ENCODE assay signal across 6 cellular contexts in the genomic region with DNA sequence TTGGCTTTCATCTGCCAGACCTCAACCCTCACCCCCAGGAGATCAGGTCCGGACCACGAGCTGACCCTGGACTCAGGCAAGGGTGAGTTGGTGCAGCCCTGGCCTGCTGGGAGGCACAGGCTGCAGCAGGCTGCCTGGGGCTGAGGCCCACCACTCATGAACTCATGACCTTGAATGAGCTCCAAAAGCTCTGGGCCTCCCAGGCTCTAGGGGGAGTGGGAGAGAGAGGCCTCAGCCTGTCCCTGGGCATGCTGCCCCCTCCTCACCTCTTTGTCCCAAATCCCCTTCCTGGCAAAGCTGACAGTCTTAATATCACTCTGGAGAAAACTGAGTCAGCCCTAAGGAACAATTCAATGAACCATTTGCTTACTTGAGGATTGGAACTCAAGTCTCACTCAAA.
DNase-seq lines count a peak whose midpoint lies in the region; ATAC-seq, FAIRE-seq and TF ChIP-seq lines count a peak whose summit lies in the region.
"Not testable (repeated sequence)": the region's sequence is repeated elsewhere in the genome, so short reads cannot be mapped to it uniquely, and the experiment has no call there.

No MANE protein-coding gene starts in this region.

- not testable (repeated sequence) for TF ChIP-seq POLR2A in K562 (conservative IDR thresholded peaks at IDR 0.05); HepG2 (IDR thresholded peaks at IDR 0.05; ENCODE audit: insufficient read depth in 1 of 2, low read depth in 2 of 2, low read length in 2 of 2)

- not testable (repeated sequence) for H2AFZ ChIP-seq in DND-41 (ENCODE audit: low read depth, low read length); GM23338; K562 (ENCODE audit: low read depth, low read length); HepG2 (ENCODE audit: low read length)

- WGBS in K562 (ENCODE audit: insufficient coverage, low coverage, missing lambda C conversion rate), result no CpG with 5 or more reads among the region's 2 CpGs
- WGBS in HepG2 (ENCODE audit: low lambda C conversion rate), result no CpG with 5 or more reads among the region's 2 CpGs

- POLR2A ChIA-PET in Panc1 (lab: Charles Lee); WTC11 (lab: Charles Lee); K562 (lab: Yijun Ruan, JAX); HepG2 (lab: Yijun Ruan, JAX): not testable (repeated sequence)

- TF ChIP-seq CTCF in DND-41 (IDR thresholded peaks at IDR 0.05; ENCODE audit: borderline replicate concordance, extremely low read depth, low read length, poor library complexity, severe bottlenecking); GM23338 (conservative IDR thresholded peaks at IDR 0.05; ENCODE audit: low read depth in 2 of 2); Panc1 (IDR thresholded peaks at IDR 0.05); WTC11 (IDR thresholded peaks at IDR 0.05); K562 (IDR thresholded peaks at IDR 0.05 in 2 of 3, conservative IDR thresholded peaks at IDR 0.05 in 1 of 3; ENCODE audit: insufficient read depth in 2 of 3, low read depth in 1 of 3, low read length in 3 of 3); HepG2 (CRISPR knock-in tag; IDR thresholded peaks at IDR 0.05): not testable (repeated sequence)

- not testable (repeated sequence) for TF ChIP-seq EP300 in K562 (IDR thresholded peaks at IDR 0.05; ENCODE audit: low read length); HepG2 (IDR thresholded peaks at IDR 0.05; ENCODE audit: low read depth in 2 of 2, low read length in 2 of 2); HepG2 (CRISPR knock-in tag; IDR thresholded peaks at IDR 0.05; ENCODE audit: borderline replicate concordance)

- H3K4me1 Mint-ChIP-seq in GM23338, WTC11: not testable (repeated sequence)

- CTCF ChIA-PET in Panc1 (lab: Charles Lee); WTC11 (lab: Charles Lee); K562 (lab: Yijun Ruan, JAX; ENCODE audit: low intra/inter-chr PET ratio); HepG2 (lab: Yijun Ruan, JAX; ENCODE audit: low intra/inter-chr PET ratio, low total read pairs): not testable (repeated sequence)

- not testable (repeated sequence) for H3K4me3 ChIP-seq in DND-41 (ENCODE audit: low read depth in 1 of 2, low read length in 2 of 2); GM23338; Panc1 (ENCODE audit: low read depth in 2 of 2, low read length in 2 of 2); K562; HepG2 (replicated peaks in 1 of 3; ENCODE audit: insufficient read depth in 1 of 3, low read depth in 2 of 3, low read length in 3 of 3)

- not testable (repeated sequence) for H3K9me1 ChIP-seq in K562 (ENCODE audit: control insufficient read depth, insufficient read depth, low read length)

- not testable (repeated sequence) for H3K27me3 ChIP-seq in DND-41 (ENCODE audit: insufficient read depth, low read length, poor library complexity); GM23338 (ENCODE audit: insufficient read depth); Panc1 (ENCODE audit: control insufficient read depth, insufficient read depth, low read length); K562 (ENCODE audit: control insufficient read depth in 2 of 2, insufficient read depth in 2 of 2, low read length in 2 of 2); HepG2 (ENCODE audit: control insufficient read depth in 1 of 2, insufficient read depth in 2 of 2, low read length in 2 of 2)

- not testable (repeated sequence) for H3K9me3 ChIP-seq in DND-41 (ENCODE audit: insufficient read depth, low read length, severe bottlenecking); Panc1 (ENCODE audit: control insufficient read depth, insufficient read depth, low read depth, low read length); K562 (replicated peaks; ENCODE audit: control insufficient read depth, insufficient read depth, low read depth, low read length); HepG2 (ENCODE audit: low read length)

- not testable (repeated sequence) for H3K4me2 ChIP-seq in DND-41 (ENCODE audit: insufficient read depth, low read length); GM23338; K562 (ENCODE audit: insufficient read depth, low read length); HepG2 (ENCODE audit: low read depth, low read length)

- not testable (repeated sequence) for TF ChIP-seq RAD21 in K562 (CRISPR knock-in tag; conservative IDR thresholded peaks at IDR 0.05 in 1 of 2, IDR thresholded peaks at IDR 0.05 in 1 of 2); HepG2 (CRISPR knock-in tag; IDR thresholded peaks at IDR 0.05)

- not testable (repeated sequence) for H3K27ac Mint-ChIP-seq in GM23338, WTC11

- not testable (repeated sequence) for H3K27ac ChIP-seq in DND-41 (ENCODE audit: low read length); GM23338 (ENCODE audit: low read depth); Panc1 (ENCODE audit: low read length); K562 (ENCODE audit: extremely low read depth, low read depth, low read length); HepG2 (ENCODE audit: extremely low read length, insufficient read depth, low read length)

- H3K4me1 ChIP-seq in DND-41 (ENCODE audit: insufficient read depth, low read length); GM23338 (ENCODE audit: insufficient read depth); Panc1 (ENCODE audit: control insufficient read depth, insufficient read depth, low read length); K562 (replicated peaks in 1 of 2; ENCODE audit: control insufficient read depth in 2 of 2, insufficient read depth in 2 of 2, low read length in 2 of 2); HepG2 (ENCODE audit: insufficient read depth, low read length): not testable (repeated sequence)

- H3K36me3 Mint-ChIP-seq in GM23338 (ENCODE audit: low read depth); WTC11: not testable (repeated sequence)

- DNase-seq in DND-41; GM23338 (ENCODE audit: low spot score); Panc1 (ENCODE audit: low read depth, low spot score); WTC11 (ENCODE audit: low spot score); K562 (ENCODE audit: extremely low read depth in 1 of 4, low spot score in 3 of 4); HepG2 (ENCODE audit: low spot score): not testable (repeated sequence)

- not testable (repeated sequence) for H3K9me2 ChIP-seq in GM23338 (ENCODE audit: insufficient read depth)

- H4K20me1 ChIP-seq in DND-41 (ENCODE audit: insufficient read depth, low read length); GM23338 (replicated peaks; ENCODE audit: insufficient read depth); K562 (replicated peaks; ENCODE audit: control insufficient read depth, insufficient read depth, low read length); HepG2 (ENCODE audit: insufficient read depth, low read length): not testable (repeated sequence)

- H3F3A ChIP-seq in GM23338 (replicated peaks; ENCODE audit: low read depth), result not testable (repeated sequence)

- H3K4me3 Mint-ChIP-seq in GM23338, WTC11: not testable (repeated sequence)

- intact Hi-C loops in Panc1 (cut with micrococcal nuclease; ENCODE audit: unreplicated experiment); K562 (cut with micrococcal nuclease); HepG2 (cut with micrococcal nuclease; ENCODE audit: unreplicated experiment): not testable (repeated sequence)

- not testable (repeated sequence) for H3K79me2 ChIP-seq in DND-41 (ENCODE audit: insufficient read depth, low read length); GM23338 (replicated peaks; ENCODE audit: insufficient read depth); K562 (ENCODE audit: control insufficient read depth, insufficient read depth, low read length); HepG2 (ENCODE audit: insufficient read depth, low read length)

- ATAC-seq in DND-41 (ENCODE audit: insufficient read depth, low read depth), result peak; percentile 21; the same call in 1 of the 3 replicates
- peak; percentile 81 for ATAC-seq in GM23338
- ATAC-seq in Panc1, result peak; percentile 7; the same call in 1 of the 2 replicates
- peak; percentile 87 for ATAC-seq in WTC11
- ATAC-seq in K562, result peak; percentile 20; the same call in 2 of the 3 replicates
- peak; percentile 25; the same call in 2 of the 3 replicates for ATAC-seq in HepG2

- H3K27me3 Mint-ChIP-seq in GM23338 (ENCODE audit: insufficient read depth, low read depth, poor library complexity); WTC11 (ENCODE audit: low read depth): not testable (repeated sequence)

- in situ Hi-C loops in Panc1 (cut with HindIII; ENCODE audit: low pct_unique_long_range_greater_than_20kb, low sequenced_read_pairs); K562 (cut with MboI); HepG2 (cut with HindIII; ENCODE audit: extremely low pct_ligation_motif_present, low pct_unique_long_range_greater_than_20kb): not testable (repeated sequence)

- not testable (repeated sequence) for FAIRE-seq in K562 (lab: Jason Lieb, UNC); HepG2 (lab: Jason Lieb, UNC)

- H3K9ac ChIP-seq in DND-41 (ENCODE audit: low read depth, low read length); K562 (ENCODE audit: insufficient read depth in 1 of 2, low read depth in 2 of 2, low read length in 2 of 2); HepG2 (ENCODE audit: insufficient read depth, low read depth, low read length): not testable (repeated sequence)

- H3K36me3 ChIP-seq in DND-41 (ENCODE audit: insufficient read depth, low read length); GM23338 (ENCODE audit: insufficient read depth); Panc1 (ENCODE audit: control insufficient read depth, insufficient read depth, low read length); K562 (ENCODE audit: control insufficient read depth, insufficient read depth, low read length); HepG2 (replicated peaks in 1 of 2; ENCODE audit: control insufficient read depth in 1 of 2, insufficient read depth in 2 of 2, low read length in 2 of 2): not testable (repeated sequence)

- BruUV-seq in Panc1 (replicated peaks; lab: Mats Ljungman, UMichigan); K562 (replicated peaks; lab: Mats Ljungman, UMichigan); HepG2 (replicated peaks; lab: Mats Ljungman, UMichigan): not testable (repeated sequence)

- not testable (repeated sequence) for H3K9me3 Mint-ChIP-seq in GM23338, WTC11

Comparison
In these comparisons a context has a peak if more than half of its experiments do, and no peak if none do; other contexts are left out.
1. ATAC-seq: peak in every context shown above with its lines; median percentile 87 in WTC11; 81 in GM23338; 25 in HepG2; 21 in DND-41; 20 in K562; 7 in Panc1.